Comparison of ENCODE assay signal across 9 cellular contexts in the genomic region with DNA sequence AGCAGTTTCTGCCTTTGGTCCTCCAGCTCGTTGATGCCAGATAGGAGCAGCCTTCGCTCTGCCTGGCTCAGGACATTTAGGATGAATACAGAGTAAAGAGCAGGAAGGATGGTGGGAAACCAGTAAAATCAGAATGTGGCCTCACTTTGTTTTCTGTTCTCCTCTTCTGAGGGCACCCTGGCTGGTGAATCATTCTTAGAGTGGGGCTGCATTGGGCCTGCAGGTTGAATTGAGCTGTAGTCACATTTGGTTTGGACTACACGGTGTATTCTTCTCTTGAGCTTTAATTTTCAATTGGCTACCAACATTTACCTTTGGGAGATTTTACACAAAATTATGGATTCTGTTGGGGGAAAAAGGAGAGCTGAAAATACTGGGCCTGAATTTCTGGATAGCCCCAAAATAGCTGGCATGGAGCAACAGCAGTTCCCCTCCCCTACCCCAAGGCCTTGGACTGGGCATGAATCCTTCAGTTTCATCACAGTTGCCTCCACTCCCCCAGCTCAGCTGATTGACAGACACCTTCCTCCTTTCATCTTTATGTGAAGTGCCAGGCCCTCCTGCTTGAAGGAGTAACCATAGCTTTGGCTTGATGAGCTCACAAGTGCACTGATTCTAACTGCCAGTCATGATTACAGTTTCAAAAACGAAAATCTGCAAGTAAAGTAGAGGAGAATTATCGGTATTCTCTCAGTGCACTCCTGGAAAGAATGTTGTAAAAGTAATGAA. TPM values are rescaled to one million over a fixed set of nuclear protein-coding genes. Genes with fewer than 3 reads are reported as not detected.
DNase-seq lines count a peak whose midpoint lies in the region; ATAC-seq, FAIRE-seq and TF ChIP-seq lines count a peak whose summit lies in the region.
"Had no signal": no experiment of that assay in that cellular context is flagged by ENCODE, and none has a peak within 500 bp of the region (broad histone marks: within the 10 kb centered on the region; RNA-seq: fewer than 3 reads in every experiment).

No MANE protein-coding gene starts in this region.

- no peak for TF ChIP-seq CTCF in foreskin keratinocyte (conservative IDR thresholded peaks at IDR 0.05)
- TF ChIP-seq CTCF in kidney (IDR thresholded peaks at IDR 0.05; ENCODE audit: borderline replicate concordance, extremely low read depth, insufficient read depth): no peak

- no peaks in the 10 kb centered on the region for H3K9me3 Mint-ChIP-seq in CD4-positive, alpha-beta memory T cell

- no peaks in the 10 kb centered on the region for H3K27me3 ChIP-seq in CD4-positive, alpha-beta memory T cell (ENCODE audit: insufficient read depth, low read length)
- H3K27me3 ChIP-seq in foreskin keratinocyte: no peaks in the 10 kb centered on the region

- no peaks in the 10 kb centered on the region for H3K9me3 ChIP-seq in CD4-positive, alpha-beta memory T cell (ENCODE audit: control insufficient read depth in 1 of 2, low read length in 2 of 2)
- no peaks in the 10 kb centered on the region for H3K9me3 ChIP-seq in kidney (ENCODE audit: control insufficient read depth in 1 of 2, low read length in 2 of 2)

- peak overlapping the region; percentile 1 to 84 (median 50) for H3K27ac Mint-ChIP-seq in CD4-positive, alpha-beta memory T cell

- CTCF ChIA-PET in CD4-positive, alpha-beta memory T cell (lab: Charles Lee; ENCODE audit: partially characterized antibody): interaction anchor here (0.7 to 2.2 kb wide), 30 partner anchors 8 to 314 kb away, joined by 3 to 33 read pairs (median 4); no protein-coding TSS in a partner anchor

- peak overlapping the region in 2 of 8 donors; percentile 4 to 56 for H3K4me3 Mint-ChIP-seq in CD4-positive, alpha-beta memory T cell

- POLR2A ChIA-PET in CD4-positive, alpha-beta memory T cell (lab: Charles Lee; ENCODE audit: partially characterized antibody): interaction anchor here (0.9 to 1.2 kb wide), 2 partner anchors 16 to 24 kb away, joined by 3 to 6 read pairs; a partner anchor contains a TSS

- ATAC-seq in GM19455 (IDR thresholded peaks at IDR 0.05; ENCODE audit: unreplicated experiment) (peak; percentile 18), HG03520 (IDR thresholded peaks at IDR 0.05; ENCODE audit: unreplicated experiment) (peak; percentile 8), foreskin keratinocyte (peak; percentile 13)

- peaks cover 18 to 35% (median 25%) of the 10 kb centered on the region in 4 donors for H3K4me1 Mint-ChIP-seq in CD4-positive, alpha-beta memory T cell

- no peak overlapping the region for H3K27ac ChIP-seq in CD4-positive, alpha-beta memory T cell (ENCODE audit: low read depth, low read length)
- no peak overlapping the region for H3K27ac ChIP-seq in foreskin keratinocyte
- H3K27ac ChIP-seq in kidney (ENCODE audit: low read depth in 2 of 2, low read length in 2 of 2): no peak overlapping the region

- no peak overlapping the region for H3K9ac ChIP-seq in kidney (ENCODE audit: low read length in 2 of 2)

- H3K36me3 ChIP-seq in CD4-positive, alpha-beta memory T cell (ENCODE audit: insufficient read depth, low read length): peaks cover 55% of the 10 kb centered on the region
- H3K36me3 ChIP-seq in kidney (ENCODE audit: control insufficient read depth in 1 of 2, insufficient read depth in 2 of 2, low read length in 2 of 2): peaks cover 33 to 46% of the 10 kb centered on the region in 2 donors

- intact Hi-C loops in CD4-positive, alpha-beta memory T cell (cut with micrococcal nuclease): no loop called here
- intact Hi-C loops in kidney (cut with DNase I): no loop called here

- H3K36me3 Mint-ChIP-seq in CD4-positive, alpha-beta memory T cell: peaks cover 47 to 80% of the 10 kb centered on the region in 2 donors

- no peak for FAIRE-seq in kidney (lab: Jason Lieb, UNC)

- H3K4me3 ChIP-seq in CD4-positive, alpha-beta memory T cell (ENCODE audit: low read length in 2 of 2): no peak overlapping the region
- H3K4me3 ChIP-seq in kidney (ENCODE audit: low read length in 2 of 2): no peak overlapping the region

- no peaks in the 10 kb centered on the region for H3K27me3 Mint-ChIP-seq in CD4-positive, alpha-beta memory T cell

- no peak for DNase-seq in CD4-positive, alpha-beta memory T cell
- DNase-seq in foreskin keratinocyte: no peak
- DNase-seq in HT-29 (ENCODE audit: low spot score): no peak
- no peak for DNase-seq in NK-92 treated with Interleukin-12 subunit alpha and Interleukin-12 subunit beta, amount 100 ng/mL, for 24 hours (lab: John Stamatoyannopoulos, UW)
- DNase-seq in RPMI8226: no peak
- no peak for DNase-seq in kidney
- DNase-seq: GF-D8 had no signal

- peaks cover 14% of the 10 kb centered on the region for H3K4me1 ChIP-seq in CD4-positive, alpha-beta memory T cell (ENCODE audit: insufficient read depth, low read length)
- H3K4me1 ChIP-seq in foreskin keratinocyte (peaks cover 23% of the 10 kb centered on the region), kidney (ENCODE audit: control insufficient read depth in 1 of 2, insufficient read depth in 1 of 2, low read depth in 1 of 2, low read length in 2 of 2) (peaks cover 0 to 2% of the 10 kb centered on the region in 2 donors)

RNA-seq across cellular contexts. Expression of a gene that starts 24.3 kb away (rescaled TPM):
- 100 to 1,000 TPM; 134 to 136 TPM for total RNA-seq in CD4-positive, alpha-beta memory T cell
- polyA plus RNA-seq in CD4-positive, alpha-beta memory T cell: 10 to 100 TPM; 23.6 to 62.6 TPM
- 65.3 and 65.4 TPM in 2 replicates for total RNA-seq in foreskin keratinocyte
- 39.5 and 41.4 TPM in 2 replicates for polyA plus RNA-seq in foreskin keratinocyte
- 33.1 and 33.8 TPM in 2 replicates for total RNA-seq in HT-29 (2014; rRNA removed; shearing (Covaris generic))
- 56.0 TPM for total RNA-seq in kidney
- 37.4 TPM for polyA plus RNA-seq in kidney (ENCODE audit: insufficient read depth, low read depth, low replicate concordance)
